ENCODE assay signal across 2 cellular contexts in genomic region chr16:9772526-9772925, GRCh38.
TF ChIP-seq lines count a peak whose summit lies in the region.

No MANE protein-coding gene starts in this region.

TF ChIP-seq in GM23338, 12 proteins besides CTCF, POLR2A, EP300 and RAD21:
- TF ChIP-seq, protein P1, sequence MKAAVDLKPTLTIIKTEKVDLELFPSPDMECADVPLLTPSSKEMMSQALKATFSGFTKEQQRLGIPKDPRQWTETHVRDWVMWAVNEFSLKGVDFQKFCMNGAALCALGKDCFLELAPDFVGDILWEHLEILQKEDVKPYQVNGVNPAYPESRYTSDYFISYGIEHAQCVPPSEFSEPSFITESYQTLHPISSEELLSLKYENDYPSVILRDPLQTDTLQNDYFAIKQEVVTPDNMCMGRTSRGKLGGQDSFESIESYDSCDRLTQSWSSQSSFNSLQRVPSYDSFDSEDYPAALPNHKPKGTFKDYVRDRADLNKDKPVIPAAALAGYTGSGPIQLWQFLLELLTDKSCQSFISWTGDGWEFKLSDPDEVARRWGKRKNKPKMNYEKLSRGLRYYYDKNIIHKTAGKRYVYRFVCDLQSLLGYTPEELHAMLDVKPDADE (IDR thresholded peaks at IDR 0.05), result no peak
- no peak for TF ChIP-seq STAT1 (IDR thresholded peaks at IDR 0.05; ENCODE audit: unreplicated experiment)
- TF ChIP-seq, protein P2, sequence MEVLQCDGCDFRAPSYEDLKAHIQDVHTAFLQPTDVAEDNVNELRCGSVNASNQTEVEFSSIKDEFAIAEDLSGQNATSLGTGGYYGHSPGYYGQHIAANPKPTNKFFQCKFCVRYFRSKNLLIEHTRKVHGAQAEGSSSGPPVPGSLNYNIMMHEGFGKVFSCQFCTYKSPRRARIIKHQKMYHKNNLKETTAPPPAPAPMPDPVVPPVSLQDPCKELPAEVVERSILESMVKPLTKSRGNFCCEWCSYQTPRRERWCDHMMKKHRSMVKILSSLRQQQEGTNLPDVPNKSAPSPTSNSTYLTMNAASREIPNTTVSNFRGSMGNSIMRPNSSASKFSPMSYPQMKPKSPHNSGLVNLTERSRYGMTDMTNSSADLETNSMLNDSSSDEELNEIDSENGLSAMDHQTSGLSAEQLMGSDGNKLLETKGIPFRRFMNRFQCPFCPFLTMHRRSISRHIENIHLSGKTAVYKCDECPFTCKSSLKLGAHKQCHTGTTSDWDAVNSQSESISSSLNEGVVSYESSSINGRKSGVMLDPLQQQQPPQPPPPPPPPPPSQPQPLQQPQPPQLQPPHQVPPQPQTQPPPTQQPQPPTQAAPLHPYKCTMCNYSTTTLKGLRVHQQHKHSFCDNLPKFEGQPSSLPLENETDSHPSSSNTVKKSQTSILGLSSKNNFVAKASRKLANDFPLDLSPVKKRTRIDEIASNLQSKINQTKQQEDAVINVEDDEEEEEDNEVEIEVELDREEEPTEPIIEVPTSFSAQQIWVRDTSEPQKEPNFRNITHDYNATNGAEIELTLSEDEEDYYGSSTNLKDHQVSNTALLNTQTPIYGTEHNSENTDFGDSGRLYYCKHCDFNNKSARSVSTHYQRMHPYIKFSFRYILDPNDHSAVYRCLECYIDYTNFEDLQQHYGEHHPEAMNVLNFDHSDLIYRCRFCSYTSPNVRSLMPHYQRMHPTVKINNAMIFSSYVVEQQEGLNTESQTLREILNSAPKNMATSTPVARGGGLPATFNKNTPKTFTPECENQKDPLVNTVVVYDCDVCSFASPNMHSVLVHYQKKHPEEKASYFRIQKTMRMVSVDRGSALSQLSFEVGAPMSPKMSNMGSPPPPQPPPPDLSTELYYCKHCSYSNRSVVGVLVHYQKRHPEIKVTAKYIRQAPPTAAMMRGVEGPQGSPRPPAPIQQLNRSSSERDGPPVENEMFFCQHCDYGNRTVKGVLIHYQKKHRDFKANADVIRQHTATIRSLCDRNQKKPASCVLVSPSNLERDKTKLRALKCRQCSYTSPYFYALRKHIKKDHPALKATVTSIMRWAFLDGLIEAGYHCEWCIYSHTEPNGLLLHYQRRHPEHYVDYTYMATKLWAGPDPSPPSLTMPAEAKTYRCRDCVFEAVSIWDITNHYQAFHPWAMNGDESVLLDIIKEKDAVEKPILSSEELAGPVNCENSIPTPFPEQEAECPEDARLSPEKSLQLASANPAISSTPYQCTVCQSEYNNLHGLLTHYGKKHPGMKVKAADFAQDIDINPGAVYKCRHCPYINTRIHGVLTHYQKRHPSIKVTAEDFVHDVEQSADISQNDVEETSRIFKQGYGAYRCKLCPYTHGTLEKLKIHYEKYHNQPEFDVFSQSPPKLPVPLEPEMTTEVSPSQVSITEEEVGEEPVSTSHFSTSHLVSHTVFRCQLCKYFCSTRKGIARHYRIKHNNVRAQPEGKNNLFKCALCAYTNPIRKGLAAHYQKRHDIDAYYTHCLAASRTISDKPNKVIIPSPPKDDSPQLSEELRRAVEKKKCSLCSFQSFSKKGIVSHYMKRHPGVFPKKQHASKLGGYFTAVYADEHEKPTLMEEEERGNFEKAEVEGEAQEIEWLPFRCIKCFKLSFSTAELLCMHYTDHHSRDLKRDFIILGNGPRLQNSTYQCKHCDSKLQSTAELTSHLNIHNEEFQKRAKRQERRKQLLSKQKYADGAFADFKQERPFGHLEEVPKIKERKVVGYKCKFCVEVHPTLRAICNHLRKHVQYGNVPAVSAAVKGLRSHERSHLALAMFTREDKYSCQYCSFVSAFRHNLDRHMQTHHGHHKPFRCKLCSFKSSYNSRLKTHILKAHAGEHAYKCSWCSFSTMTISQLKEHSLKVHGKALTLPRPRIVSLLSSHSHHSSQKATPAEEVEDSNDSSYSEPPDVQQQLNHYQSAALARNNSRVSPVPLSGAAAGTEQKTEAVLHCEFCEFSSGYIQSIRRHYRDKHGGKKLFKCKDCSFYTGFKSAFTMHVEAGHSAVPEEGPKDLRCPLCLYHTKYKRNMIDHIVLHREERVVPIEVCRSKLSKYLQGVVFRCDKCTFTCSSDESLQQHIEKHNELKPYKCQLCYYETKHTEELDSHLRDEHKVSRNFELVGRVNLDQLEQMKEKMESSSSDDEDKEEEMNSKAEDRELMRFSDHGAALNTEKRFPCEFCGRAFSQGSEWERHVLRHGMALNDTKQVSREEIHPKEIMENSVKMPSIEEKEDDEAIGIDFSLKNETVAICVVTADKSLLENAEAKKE (CRISPR knock-in tag; IDR thresholded peaks at IDR 0.05), result no peak

TF ChIP-seq in K562, 482 proteins besides CTCF, POLR2A, EP300 and RAD21 (continued from another document):
- no peak for TF ChIP-seq ZNF518B (CRISPR knock-in tag; IDR thresholded peaks at IDR 0.05)
- no peak for TF ChIP-seq ZNF140 (CRISPR knock-in tag; IDR thresholded peaks at IDR 0.05)
